8 cellular contexts compared by ENCODE assay signal in the genomic region with DNA sequence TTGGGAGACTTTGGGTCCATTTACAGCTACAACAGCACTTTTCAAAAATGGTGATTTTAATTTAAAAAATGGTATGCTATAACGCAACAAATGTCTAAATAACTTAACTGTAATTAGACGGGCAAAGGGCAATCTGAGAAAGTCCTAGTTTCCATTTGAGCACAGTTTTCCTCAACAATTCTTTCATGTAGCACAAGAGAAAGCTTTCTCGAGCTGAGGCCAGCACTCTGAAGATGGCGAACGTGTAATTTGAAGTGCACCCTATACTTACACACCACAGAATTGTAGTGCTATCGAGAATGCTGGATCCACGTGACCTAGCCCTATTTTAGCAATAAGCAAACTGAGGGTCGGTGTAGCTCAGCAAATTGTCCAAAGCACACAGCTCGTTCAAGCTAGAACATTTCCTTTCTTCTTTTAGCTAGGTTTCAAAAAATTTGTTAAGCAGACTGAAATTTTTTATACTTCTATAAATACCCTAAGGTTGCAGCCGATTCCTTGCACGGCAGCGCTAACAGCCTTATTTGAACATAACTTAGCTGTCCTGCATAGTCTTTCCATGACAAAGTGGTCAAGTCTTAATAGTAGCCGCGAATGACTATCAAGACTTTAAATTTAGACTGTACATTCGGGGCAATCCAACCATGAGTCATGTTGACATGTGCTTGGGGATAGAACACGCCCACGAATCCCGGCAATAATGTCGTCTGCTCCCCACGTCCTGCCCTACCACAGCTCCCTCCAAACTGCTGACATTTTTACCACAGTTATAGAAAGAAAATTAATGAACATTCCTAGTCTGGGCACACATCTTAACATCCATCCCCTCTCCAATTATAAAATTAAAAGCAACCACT. TPM values are rescaled to one million over a fixed set of nuclear protein-coding genes. Genes with fewer than 3 reads are reported as not detected.
DNase-seq lines count a peak whose midpoint lies in the region; ATAC-seq and TF ChIP-seq lines count a peak whose summit lies in the region.

No MANE protein-coding gene starts in this region.

- H3K4me3 ChIP-seq in right cardiac atrium (ENCODE audit: low read length): no peak overlapping the region

- CTCF ChIA-PET in GM10248 (lab: Yijun Ruan, JAX): interaction anchor here (0.9 to 1.5 kb wide), 6 partner anchors 10 to 66 kb away, joined by 3 to 4 read pairs (median 3); a partner anchor contains a TSS

- POLR2A ChIA-PET in GM10248 (lab: Yijun Ruan, JAX): interaction anchor here (0.6 to 2.5 kb wide), 4 partner anchors 9 to 101 kb away, joined by 4 to 17 read pairs (median 6); a partner anchor contains a TSS

- no peaks in the 10 kb centered on the region for H3K27me3 Mint-ChIP-seq in activated T-cell treated with anti-CD3 and anti-CD28 coated beads, Interleukin-2, amount 50 U/mL, for 24 hours
- no peaks in the 10 kb centered on the region for H3K27me3 Mint-ChIP-seq in stimulated activated naive B cell treated with anti-CD40 and anti-IgM and Interleukin-4, amounts not matched to agents 10 μg/mL and 1 μg/mL and 100 μg/mL, for 72 hours

- WGBS in right cardiac atrium: 49% methylated on average over 20 of the region's 20 CpGs

- peak overlapping the region; percentile 85 for H3K27ac ChIP-seq in right cardiac atrium (ENCODE audit: low read length)

- ATAC-seq in right cardiac atrium: peak; percentile 51 to 73
- ATAC-seq in stimulated activated naive B cell treated with anti-CD40 and anti-IgM and Interleukin-4, amounts not matched to agents 10 μg/mL and 1 μg/mL and 100 μg/mL, for 72 hours (replicated peaks): peak; percentile 20 to 28

- DNase-seq in activated T-cell treated with anti-CD3 and anti-CD28 coated beads, Interleukin-2, amount 50 U/mL, for 24 hours: no peak
- DNase-seq in activated T-cell treated with anti-CD3 and anti-CD28 coated beads, Interleukin-2, amount 50 U/mL, for 1 hour: no peak
- peak; percentile 79 for DNase-seq in amniotic epithelial cell (ENCODE audit: low read depth)
- DNase-seq in right cardiac atrium: no peak
- no peak for DNase-seq in stimulated activated naive B cell treated with anti-CD40 and anti-IgM and Interleukin-4, amounts not matched to agents 10 μg/mL and 1 μg/mL and 100 μg/mL, for 72 hours
- no peak for DNase-seq in DMS 273 treated with DMSO at 0.1 percent for 48 hours (lab: John Stamatoyannopoulos, UW)
- no peak for DNase-seq in stimulated activated CD4-positive, alpha-beta T cell treated with anti-CD3 and anti-CD28 coated beads, Interleukin-4, amount 100 ng/mL, for 24 hours
- no peak for DNase-seq in GM10248 (ENCODE audit: extremely low spot score)

- peaks cover 63% of the 10 kb centered on the region for H3K36me3 Mint-ChIP-seq in activated T-cell treated with anti-CD3 and anti-CD28 coated beads, Interleukin-2, amount 50 U/mL, for 24 hours (ENCODE audit: low read depth)
- H3K36me3 Mint-ChIP-seq in stimulated activated naive B cell treated with anti-CD40 and anti-IgM and Interleukin-4, amounts not matched to agents 10 μg/mL and 1 μg/mL and 100 μg/mL, for 72 hours: peaks cover 40 to 50% of the 10 kb centered on the region in 2 donors

- H3K4me1 ChIP-seq in right cardiac atrium (ENCODE audit: control insufficient read depth, insufficient read depth, low read length): peaks cover 11% of the 10 kb centered on the region

- intact Hi-C loops in right cardiac atrium (cut with DNase I): no loop called here

- peaks cover 56% of the 10 kb centered on the region for H3K4me1 Mint-ChIP-seq in activated T-cell treated with anti-CD3 and anti-CD28 coated beads, Interleukin-2, amount 50 U/mL, for 24 hours (ENCODE audit: low read depth)
- H3K4me1 Mint-ChIP-seq in stimulated activated naive B cell treated with anti-CD40 and anti-IgM and Interleukin-4, amounts not matched to agents 10 μg/mL and 1 μg/mL and 100 μg/mL, for 72 hours: peaks cover 23 to 44% of the 10 kb centered on the region in 2 donors

- H3K9me3 Mint-ChIP-seq in activated T-cell treated with anti-CD3 and anti-CD28 coated beads, Interleukin-2, amount 50 U/mL, for 24 hours: no peaks in the 10 kb centered on the region
- H3K9me3 Mint-ChIP-seq in stimulated activated naive B cell treated with anti-CD40 and anti-IgM and Interleukin-4, amounts not matched to agents 10 μg/mL and 1 μg/mL and 100 μg/mL, for 72 hours: no peaks in the 10 kb centered on the region

- no peaks in the 10 kb centered on the region for H3K27me3 ChIP-seq in right cardiac atrium (ENCODE audit: control insufficient read depth, insufficient read depth)

- H3K4me3 Mint-ChIP-seq in activated T-cell treated with anti-CD3 and anti-CD28 coated beads, Interleukin-2, amount 50 U/mL, for 24 hours: peak overlapping the region; percentile 19
- H3K4me3 Mint-ChIP-seq in stimulated activated naive B cell treated with anti-CD40 and anti-IgM and Interleukin-4, amounts not matched to agents 10 μg/mL and 1 μg/mL and 100 μg/mL, for 72 hours: no peak overlapping the region

- no peak for TF ChIP-seq CTCF in GM10248 (IDR thresholded peaks at IDR 0.05; ENCODE audit: control extremely low read depth, extremely low read depth, low read depth, missing control alignments)

- no peaks in the 10 kb centered on the region for H3K9me3 ChIP-seq in right cardiac atrium (ENCODE audit: control insufficient read depth, low read length)

- peak overlapping the region; percentile 98 for H3K27ac Mint-ChIP-seq in activated T-cell treated with anti-CD3 and anti-CD28 coated beads, Interleukin-2, amount 50 U/mL, for 24 hours
- peak overlapping the region; percentile 93 for H3K27ac Mint-ChIP-seq in stimulated activated naive B cell treated with anti-CD40 and anti-IgM and Interleukin-4, amounts not matched to agents 10 μg/mL and 1 μg/mL and 100 μg/mL, for 72 hours

RNA-seq across cellular contexts. Expression of a gene that starts 10.0 kb away (rescaled TPM):
- total RNA-seq in right cardiac atrium: 10 to 100 TPM; 35.7 to 46.1 (median 39.9) TPM
- polyA plus RNA-seq in right cardiac atrium: 27.2 TPM
